In the genomic region with DNA sequence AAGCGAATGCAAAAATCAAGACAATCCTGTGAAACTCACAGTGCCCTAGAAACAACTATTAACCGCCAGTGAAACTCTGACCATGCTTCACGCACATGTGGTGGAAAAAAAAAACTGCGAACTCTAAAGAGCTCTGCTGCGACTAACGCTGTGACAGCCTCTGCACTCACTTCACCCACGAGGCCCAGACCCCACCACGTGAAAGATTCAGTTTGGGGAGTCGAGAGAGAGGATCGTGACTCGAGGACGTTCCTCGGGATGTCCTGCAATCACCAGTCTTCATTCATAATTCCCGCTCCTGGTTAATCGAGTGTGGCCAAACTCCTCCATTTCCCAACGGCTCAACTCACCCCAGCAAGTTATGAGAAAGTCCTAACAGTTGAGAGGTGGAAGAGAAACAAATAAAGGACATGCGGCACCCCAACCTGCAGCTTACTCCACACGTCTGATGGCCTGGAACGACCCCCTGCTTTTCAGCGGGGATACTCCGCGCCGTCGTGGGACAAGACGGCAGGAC, we compare ENCODE assay signal across 8 cellular contexts. TPM values are rescaled to one million over a fixed set of nuclear protein-coding genes. Genes with fewer than 3 reads are reported as not detected.
DNase-seq lines count a peak whose midpoint lies in the region; TF ChIP-seq lines count a peak whose summit lies in the region.

No MANE protein-coding gene starts in this region.

- TF ChIP-seq CTCF in fibroblast of mammary gland (conservative IDR thresholded peaks at IDR 0.05; ENCODE audit: control insufficient read depth, insufficient read depth, low read depth, low read length) (no peak), uterus (IDR thresholded peaks at IDR 0.05) (no peak)

- H3K4me1 ChIP-seq in uterus = no peaks in the 10 kb centered on the region

- TF ChIP-seq POLR2A in uterus (IDR thresholded peaks at IDR 0.05) = no peak

- DNase-seq in CD1c-positive myeloid dendritic cell (ENCODE audit: extremely low spot score) (peak; percentile 43), KBM-7 (peak; percentile 57), fibroblast of mammary gland (ENCODE audit: low read depth) (peak; percentile 25), pons (ENCODE audit: low spot score) (peak; percentile 43), uterus (no peak), retina (no peak), inferior parietal cortex (ENCODE audit: extremely low spot score) (no peak)
- peak; percentile 61 for DNase-seq in activated CD8-positive, alpha-beta memory T cell treated with anti-CD3 and anti-CD28 coated beads, Interleukin-2, amount 50 U/mL, for 4 hours

- in situ Hi-C loops in KBM-7 (cut with MboI; ENCODE audit: low pct_unique_long_range_greater_than_20kb, low sequenced_read_pairs) = no loop called here

- H3K9me3 ChIP-seq in uterus = no peaks in the 10 kb centered on the region

- H3K4me3 ChIP-seq in fibroblast of mammary gland (ENCODE audit: control insufficient read depth, low read depth, low read length) (peak overlapping the region; percentile 80), uterus (peak overlapping the region; percentile 73 to 82)

- no peaks in the 10 kb centered on the region for H3K27me3 ChIP-seq in uterus

- intact Hi-C loops in uterus (cut with DNase I; ENCODE audit: low total_unique reads) = no loop called here

- peak overlapping the region; percentile 91 for H3K27ac ChIP-seq in uterus

- no peaks in the 10 kb centered on the region for H3K36me3 ChIP-seq in uterus

RNA-seq across cellular contexts. Expression of gene SERBP1, which starts 1.1 kb away (rescaled TPM):
- total RNA-seq in uterus = 100 to 1,000 TPM; 115 to 307 (median 143) TPM

Comparison
In these comparisons a context has a peak if more than half of its experiments do, and no peak if none do; other contexts are left out.
1. DNase-seq: peak in CD1c-positive myeloid dendritic cell (single experiment), KBM-7 (single experiment), activated CD8-positive, alpha-beta memory T cell treated with anti-CD3 and anti-CD28 coated beads, Interleukin-2, amount 50 U/mL, for 4 hours (single experiment), fibroblast of mammary gland (single experiment) and pons (single experiment); none in uterus (0 of 2), retina (single experiment) and inferior parietal cortex (single experiment).